Comparison of ENCODE assay signal across 9 cellular contexts in the genomic region with DNA sequence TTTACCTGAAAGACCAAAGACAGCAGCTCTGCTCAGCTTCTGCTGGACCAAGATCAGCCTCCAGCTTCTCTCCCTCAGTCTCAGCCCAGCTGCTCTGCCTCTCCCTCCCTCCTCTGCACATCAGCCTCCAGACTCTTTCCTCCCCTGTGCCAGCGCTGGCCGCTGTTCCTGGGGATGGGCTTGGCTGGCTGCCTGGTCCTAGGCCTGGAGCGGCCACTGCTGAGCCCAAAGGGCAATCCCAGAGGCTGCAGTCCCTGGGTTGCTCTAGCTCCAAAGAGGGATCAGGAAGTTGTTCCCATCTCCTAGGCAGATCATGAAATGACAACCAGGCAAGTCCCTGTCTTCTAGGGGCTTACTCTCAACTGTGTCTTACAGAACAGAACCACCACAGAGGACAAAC. TPM values are rescaled to one million over a fixed set of nuclear protein-coding genes. Genes with fewer than 3 reads are reported as not detected.
A peak's percentile ranks its signal among the peaks of the same experiment; 100 is the strongest.
DNase-seq lines count a peak whose midpoint lies in the region; ATAC-seq and TF ChIP-seq lines count a peak whose summit lies in the region.
"Had no signal": no experiment of that assay in that cellular context is flagged by ENCODE, and none has a peak within 500 bp of the region (broad histone marks: within the 10 kb centered on the region; RNA-seq: fewer than 3 reads in every experiment).

No MANE protein-coding gene starts in this region.

- H3K27me3 ChIP-seq in body of pancreas (no peaks in the 10 kb centered on the region), skeletal muscle satellite cell (ENCODE audit: control insufficient read depth, insufficient read depth, low read length) (no peaks in the 10 kb centered on the region)

- peak; percentile 80 to 90 (median 86) for DNase-seq in body of pancreas
- peak in 49 of 51 donors; percentile 5 to 90 (median 62) for DNase-seq in hypothalamus (lab: John Stamatoyannopoulos, UW)
- no peak for DNase-seq in GM19238 (ENCODE audit: insufficient read length, low spot score)
- DNase-seq in NCI-H510A treated with DMSO at 0.1 percent for 48 hours (lab: John Stamatoyannopoulos, UW) = no peak
- no peak for DNase-seq in stimulated activated naive CD4-positive, alpha-beta T cell treated with Interleukin-2 at 50 U/mL for 16 hours (lab: John Stamatoyannopoulos, UW)
- DNase-seq in NCI-H774 (lab: John Stamatoyannopoulos, UW) = no peak

- WGBS in body of pancreas, 2 donors = 0 to 10% methylated on average over 2 to 3 of the region's 3 CpGs

- H3K9me3 ChIP-seq in HEK293 (ENCODE audit: control insufficient read depth, insufficient read depth, low read depth, low read length) (no peaks in the 10 kb centered on the region), body of pancreas (no peaks in the 10 kb centered on the region), skeletal muscle satellite cell (replicated peaks; ENCODE audit: low read length) (no peaks in the 10 kb centered on the region)

- CTCF ChIA-PET in HEK293 (lab: Yijun Ruan, JAX) = interaction anchor here (0.5 to 2.1 kb wide), 2 partner anchors 18 to 1313 kb away, joined by 3 to 7 read pairs; partner anchors contain the start of gene VPS35L

- H3K4me1 ChIP-seq in HEK293 (ENCODE audit: control insufficient read depth, insufficient read depth, low read length) (no peaks in the 10 kb centered on the region), body of pancreas (peaks cover 69% of the 10 kb centered on the region), skeletal muscle satellite cell (ENCODE audit: control insufficient read depth, insufficient read depth, low read length) (peaks cover 60% of the 10 kb centered on the region)

- peak overlapping the region; percentile 51 for H3K9ac ChIP-seq in skeletal muscle satellite cell (ENCODE audit: low read depth, low read length)

- intact Hi-C loops in body of pancreas (cut with DNase I) = no loop called here

- POLR2A ChIA-PET in HEK293 (lab: Yijun Ruan, JAX) = interaction anchor here (1.2 kb wide), 1 partner anchor 32 kb away, joined by 5 read pairs; the partner anchor contains the start of genes DCUN1D3 and LYRM1

- H3K36me3 ChIP-seq in HEK293 (ENCODE audit: control insufficient read depth in 2 of 2, insufficient read depth in 1 of 2, low read length in 2 of 2) (no peaks in the 10 kb centered on the region), body of pancreas (replicated peaks in 1 of 2; ENCODE audit: insufficient read depth in 1 of 2, low read depth in 2 of 2) (no peaks in the 10 kb centered on the region), skeletal muscle satellite cell (ENCODE audit: insufficient read depth, low read length) (peaks cover 9% of the 10 kb centered on the region)

- TF ChIP-seq CTCF in HEK293 (tag by site-specific recombination; IDR thresholded peaks at IDR 0.05) = no peak
- no peak for TF ChIP-seq CTCF in body of pancreas (IDR thresholded peaks at IDR 0.05)

- no peak for TF ChIP-seq POLR2A in body of pancreas (IDR thresholded peaks at IDR 0.05)

- H3K4me3 ChIP-seq in HEK293 (ENCODE audit: low read depth, low read length) (no peak overlapping the region), body of pancreas (no peak overlapping the region), skeletal muscle satellite cell (ENCODE audit: low read length) (no peak overlapping the region)

- peak overlapping the region; percentile 45 for H3K4me2 ChIP-seq in skeletal muscle satellite cell (ENCODE audit: low read length)

- peak; percentile 83 for ATAC-seq in body of pancreas
- ATAC-seq: activated CD4-positive, CD25-positive, alpha-beta regulatory T cell treated with anti-CD3 and anti-CD28 coated beads, Interleukin-2, amount 50 U/mL, for 24 hours had no signal

- H3K27ac ChIP-seq in HEK293 (ENCODE audit: extremely low read depth, low read depth, low read length) (no peak overlapping the region), body of pancreas (peak overlapping the region in 3 of 4 donors; percentile 6 to 49 (median 43))

TF ChIP-seq in HEK293, 187 proteins besides CTCF, POLR2A, EP300 and RAD21:
- TF ChIP-seq EGR2 (tag by site-specific recombination; IDR thresholded peaks at IDR 0.05; ENCODE audit: low read depth) (0 out of 2 replicates have a peak, but pooled peaks have one; percentile 27), ZNF600 (tag by site-specific recombination; IDR thresholded peaks at IDR 0.05) (0 out of 2 replicates have a peak, but pooled peaks have one; percentile 31), ZNF529 (tag by site-specific recombination; IDR thresholded peaks at IDR 0.05; ENCODE audit: insufficient replicate concordance) (no peak), ZNF629 (tag by site-specific recombination; IDR thresholded peaks at IDR 0.05) (no peak), MYNN (tag by site-specific recombination; IDR thresholded peaks at IDR 0.05; ENCODE audit: borderline replicate concordance) (no peak), ZNF394 (tag by site-specific recombination; IDR thresholded peaks at IDR 0.05; ENCODE audit: borderline replicate concordance) (peak; percentile 74; the same call in 1 of the 2 replicates), ZNF558 (tag by site-specific recombination; IDR thresholded peaks at IDR 0.05) (no peak), ZNF248 (tag by site-specific recombination; IDR thresholded peaks at IDR 0.05) (no peak), ZNF366 (tag by site-specific recombination; conservative IDR thresholded peaks at IDR 0.05) (no peak), ZFP69B (tag by site-specific recombination; IDR thresholded peaks at IDR 0.05) (no peak), ZNF747 (tag by site-specific recombination; IDR thresholded peaks at IDR 0.05) (no peak), ZNF426 (tag by site-specific recombination; IDR thresholded peaks at IDR 0.05) (no peak), HOXD13 (CRISPR knock-in tag; IDR thresholded peaks at IDR 0.05; ENCODE audit: borderline replicate concordance) (no peak), ZNF341 (tag by site-specific recombination; IDR thresholded peaks at IDR 0.05; ENCODE audit: low read depth) (peak; percentile 85)
- TF ChIP-seq, protein P1, sequence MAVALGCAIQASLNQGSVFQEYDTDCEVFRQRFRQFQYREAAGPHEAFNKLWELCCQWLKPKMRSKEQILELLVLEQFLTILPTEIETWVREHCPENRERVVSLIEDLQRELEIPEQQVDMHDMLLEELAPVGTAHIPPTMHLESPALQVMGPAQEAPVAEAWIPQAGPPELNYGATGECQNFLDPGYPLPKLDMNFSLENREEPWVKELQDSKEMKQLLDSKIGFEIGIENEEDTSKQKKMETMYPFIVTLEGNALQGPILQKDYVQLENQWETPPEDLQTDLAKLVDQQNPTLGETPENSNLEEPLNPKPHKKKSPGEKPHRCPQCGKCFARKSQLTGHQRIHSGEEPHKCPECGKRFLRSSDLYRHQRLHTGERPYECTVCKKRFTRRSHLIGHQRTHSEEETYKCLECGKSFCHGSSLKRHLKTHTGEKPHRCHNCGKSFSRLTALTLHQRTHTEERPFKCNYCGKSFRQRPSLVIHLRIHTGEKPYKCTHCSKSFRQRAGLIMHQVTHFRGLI (tag by site-specific recombination; IDR thresholded peaks at IDR 0.05) = no peak

RNA-seq across cellular contexts. Expression of gene DCUN1D3, which starts 31.3 kb away (rescaled TPM):
- total RNA-seq in body of pancreas = 10 to 100 TPM in 1 of 2 donors, 1 to 10 TPM in 1; 7.5 to 14.5 TPM
- 28.2 and 29.4 TPM in 2 replicates for total RNA-seq in skeletal muscle satellite cell (2012; rRNA removed)

RNA-seq across cellular contexts. Expression of gene LYRM1, which starts 31.7 kb away (rescaled TPM):
- total RNA-seq in body of pancreas = 10 to 100 TPM; 13.5 to 18.9 TPM
- total RNA-seq in skeletal muscle satellite cell (2012; rRNA removed) = 50.5 and 66.7 TPM in 2 replicates

Comparison
In these comparisons a context has a peak if more than half of its experiments do, and no peak if none do; other contexts are left out.
1. DNase-seq: peak in body of pancreas (4 of 4) and hypothalamus (49 of 51); none in GM19238 (single experiment), NCI-H510A treated with DMSO at 0.1 percent for 48 hours (single experiment), stimulated activated naive CD4-positive, alpha-beta T cell treated with Interleukin-2 at 50 U/mL for 16 hours (single experiment) and NCI-H774 (single experiment).